Comparison of ENCODE assay signal across 1 cellular context in genomic region chr6:56650191-56650590, GRCh38.
TF ChIP-seq lines count a peak whose summit lies in the region.

No MANE protein-coding gene starts in this region.

TF ChIP-seq in SK-N-SH, 30 proteins besides CTCF, POLR2A, EP300 and RAD21 (continued from another document):
- TF ChIP-seq ZBTB33 (IDR thresholded peaks at IDR 0.05; ENCODE audit: borderline replicate concordance, low read depth): no peak
- no peak for TF ChIP-seq EZH2phosphoT487 (IDR thresholded peaks at IDR 0.05; ENCODE audit: borderline replicate concordance, low read depth)
- TF ChIP-seq, protein P1, sequence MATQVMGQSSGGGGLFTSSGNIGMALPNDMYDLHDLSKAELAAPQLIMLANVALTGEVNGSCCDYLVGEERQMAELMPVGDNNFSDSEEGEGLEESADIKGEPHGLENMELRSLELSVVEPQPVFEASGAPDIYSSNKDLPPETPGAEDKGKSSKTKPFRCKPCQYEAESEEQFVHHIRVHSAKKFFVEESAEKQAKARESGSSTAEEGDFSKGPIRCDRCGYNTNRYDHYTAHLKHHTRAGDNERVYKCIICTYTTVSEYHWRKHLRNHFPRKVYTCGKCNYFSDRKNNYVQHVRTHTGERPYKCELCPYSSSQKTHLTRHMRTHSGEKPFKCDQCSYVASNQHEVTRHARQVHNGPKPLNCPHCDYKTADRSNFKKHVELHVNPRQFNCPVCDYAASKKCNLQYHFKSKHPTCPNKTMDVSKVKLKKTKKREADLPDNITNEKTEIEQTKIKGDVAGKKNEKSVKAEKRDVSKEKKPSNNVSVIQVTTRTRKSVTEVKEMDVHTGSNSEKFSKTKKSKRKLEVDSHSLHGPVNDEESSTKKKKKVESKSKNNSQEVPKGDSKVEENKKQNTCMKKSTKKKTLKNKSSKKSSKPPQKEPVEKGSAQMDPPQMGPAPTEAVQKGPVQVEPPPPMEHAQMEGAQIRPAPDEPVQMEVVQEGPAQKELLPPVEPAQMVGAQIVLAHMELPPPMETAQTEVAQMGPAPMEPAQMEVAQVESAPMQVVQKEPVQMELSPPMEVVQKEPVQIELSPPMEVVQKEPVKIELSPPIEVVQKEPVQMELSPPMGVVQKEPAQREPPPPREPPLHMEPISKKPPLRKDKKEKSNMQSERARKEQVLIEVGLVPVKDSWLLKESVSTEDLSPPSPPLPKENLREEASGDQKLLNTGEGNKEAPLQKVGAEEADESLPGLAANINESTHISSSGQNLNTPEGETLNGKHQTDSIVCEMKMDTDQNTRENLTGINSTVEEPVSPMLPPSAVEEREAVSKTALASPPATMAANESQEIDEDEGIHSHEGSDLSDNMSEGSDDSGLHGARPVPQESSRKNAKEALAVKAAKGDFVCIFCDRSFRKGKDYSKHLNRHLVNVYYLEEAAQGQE (IDR thresholded peaks at IDR 0.05; ENCODE audit: low read depth, low read length): no peak
- TF ChIP-seq NFIC (IDR thresholded peaks at IDR 0.05; ENCODE audit: borderline replicate concordance): no peak
- no peak for TF ChIP-seq ELF1 (IDR thresholded peaks at IDR 0.05)
- no peak for TF ChIP-seq POLR2AphosphoS5 (IDR thresholded peaks at IDR 0.05; ENCODE audit: low read depth, low read length)
- no peak for TF ChIP-seq TAF1 (IDR thresholded peaks at IDR 0.05; ENCODE audit: borderline replicate concordance, low read depth, low read length)
- TF ChIP-seq CHD2 (IDR thresholded peaks at IDR 0.05; ENCODE audit: low read length, partially characterized antibody): no peak
- TF ChIP-seq, protein P2, sequence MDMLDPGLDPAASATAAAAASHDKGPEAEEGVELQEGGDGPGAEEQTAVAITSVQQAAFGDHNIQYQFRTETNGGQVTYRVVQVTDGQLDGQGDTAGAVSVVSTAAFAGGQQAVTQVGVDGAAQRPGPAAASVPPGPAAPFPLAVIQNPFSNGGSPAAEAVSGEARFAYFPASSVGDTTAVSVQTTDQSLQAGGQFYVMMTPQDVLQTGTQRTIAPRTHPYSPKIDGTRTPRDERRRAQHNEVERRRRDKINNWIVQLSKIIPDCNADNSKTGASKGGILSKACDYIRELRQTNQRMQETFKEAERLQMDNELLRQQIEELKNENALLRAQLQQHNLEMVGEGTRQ (IDR thresholded peaks at IDR 0.05; ENCODE audit: borderline replicate concordance, low read depth, low read length): no peak
- no peak for TF ChIP-seq RCOR1 (IDR thresholded peaks at IDR 0.05; ENCODE audit: low read length)
